Comparison of ENCODE assay signal across 5 cellular contexts in genomic region chrX:1332433-1332832, GRCh38. TPM values are rescaled to one million over a fixed set of nuclear protein-coding genes. Genes with fewer than 3 reads are reported as not detected.
"Had no signal": no experiment of that assay in that cellular context is flagged by ENCODE, and none has a peak within 500 bp of the region (broad histone marks: within the 10 kb centered on the region; RNA-seq: fewer than 3 reads in every experiment).

No MANE protein-coding gene starts in this region.

RNA-seq across cellular contexts. Expression of gene IL3RA, which starts 4.2 kb away (rescaled TPM):
- total RNA-seq: epithelial cell of proximal tubule, fibroblast of villous mesenchyme, foreskin keratinocyte, myocyte had no signal
- polyA plus RNA-seq: foreskin keratinocyte, keratinocyte had no signal
